Comparison of ENCODE assay signal across 9 cellular contexts in genomic region chr5:162078805-162079204, GRCh38. TPM values are rescaled to one million over a fixed set of nuclear protein-coding genes. Genes with fewer than 3 reads are reported as not detected.
"Had no signal": no experiment of that assay in that cellular context is flagged by ENCODE, and none has a peak within 500 bp of the region (broad histone marks: within the 10 kb centered on the region; RNA-seq: fewer than 3 reads in every experiment).

No MANE protein-coding gene starts in this region.

- H3K27ac Mint-ChIP-seq: GM23338, H9, IgD-negative memory B cell had no signal

- H3K4me3 ChIP-seq: GM23338 had no signal

- DNase-seq: H9, HCEC 1CT, KBM-7 had no signal

- H3K36me3 Mint-ChIP-seq: IgD-negative memory B cell had no signal

- H3K27ac ChIP-seq: HL-60 had no signal

- FAIRE-seq: H1, H54, HepG2 had no signal

- H3K9me3 Mint-ChIP-seq: GM23338, H9, IgD-negative memory B cell had no signal

- ATAC-seq: GM23338, HepG2 had no signal

RNA-seq across cellular contexts. Expression of gene GABRG2, which starts 11.2 kb away (rescaled TPM):
- total RNA-seq: HepG2 had no signal
- polyA plus RNA-seq: HepG2, IgD-negative memory B cell had no signal
